In the genomic region with DNA sequence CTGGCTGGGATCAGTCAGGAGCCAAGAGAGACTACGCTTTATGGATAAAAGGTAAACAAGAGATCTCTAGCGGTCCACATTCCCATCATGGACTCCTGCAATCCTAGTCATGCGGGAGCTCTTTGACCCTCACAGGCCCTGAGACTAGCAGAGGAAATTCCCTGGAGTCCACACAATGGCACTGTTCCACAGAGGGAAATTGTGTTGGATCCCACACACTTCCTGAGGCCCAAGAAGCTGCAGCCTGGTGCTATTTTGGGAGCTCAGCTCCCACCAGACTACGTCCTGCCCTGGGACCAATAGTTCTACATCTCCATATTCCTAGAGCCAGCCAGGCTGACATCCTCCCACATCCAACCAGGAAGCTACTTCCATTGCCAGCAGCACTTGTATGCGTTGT, we compare ENCODE assay signal across 21 cellular contexts.
DNase-seq lines count a peak whose midpoint lies in the region; ATAC-seq, FAIRE-seq and TF ChIP-seq lines count a peak whose summit lies in the region.
"Had no signal": no experiment of that assay in that cellular context is flagged by ENCODE, and none has a peak within 500 bp of the region (broad histone marks: within the 10 kb centered on the region; RNA-seq: fewer than 3 reads in every experiment).

No MANE protein-coding gene starts in this region.

- no peaks in the 10 kb centered on the region for H3K4me1 Mint-ChIP-seq in GM23338

- CTCF ChIA-PET in HepG2 (lab: Yijun Ruan, JAX; ENCODE audit: low intra/inter-chr PET ratio, low total read pairs), result no interaction called here

- no peaks in the 10 kb centered on the region for H3K9me2 ChIP-seq in GM23338 (ENCODE audit: insufficient read depth)
- H3K9me2 ChIP-seq: SK-N-SH had no signal

- ATAC-seq in HepG2, result peak; percentile 41; the same call in 1 of the 3 replicates
- ATAC-seq in right lobe of liver, result no peak
- no peak for ATAC-seq in GM23338

- in situ Hi-C loops in HepG2 (cut with HindIII; ENCODE audit: extremely low pct_ligation_motif_present, low pct_unique_long_range_greater_than_20kb), result no loop called here
- in situ Hi-C loops in brain microvascular endothelial cell (cut with HindIII; ENCODE audit: low pct_ligation_motif_present, low sequenced_read_pairs), result no loop called here

- H3K4me1 ChIP-seq in HepG2 (ENCODE audit: insufficient read depth, low read length) (no peaks in the 10 kb centered on the region), right lobe of liver (no peaks in the 10 kb centered on the region), GM23338 (ENCODE audit: insufficient read depth) (no peaks in the 10 kb centered on the region)

- H3K9me3 ChIP-seq in HepG2 (ENCODE audit: low read length) (no peaks in the 10 kb centered on the region), right lobe of liver (no peaks in the 10 kb centered on the region)
- H3K9me3 ChIP-seq: HAP-1, SK-N-SH had no signal

- no peak overlapping the region for H3K9ac ChIP-seq in HepG2 (ENCODE audit: insufficient read depth, low read depth, low read length)
- H3K9ac ChIP-seq: GM23248, SK-N-SH had no signal

- H2AFZ ChIP-seq in HepG2 (ENCODE audit: low read length), result no peak overlapping the region
- no peak overlapping the region for H2AFZ ChIP-seq in GM23338
- H2AFZ ChIP-seq: GM23248 had no signal

- no peaks in the 10 kb centered on the region for H3K36me3 ChIP-seq in HepG2 (replicated peaks in 1 of 2; ENCODE audit: control insufficient read depth in 1 of 2, insufficient read depth in 2 of 2, low read length in 2 of 2)
- no peaks in the 10 kb centered on the region for H3K36me3 ChIP-seq in right lobe of liver
- no peaks in the 10 kb centered on the region for H3K36me3 ChIP-seq in brain microvascular endothelial cell (replicated peaks)
- H3K36me3 ChIP-seq in GM23338 (ENCODE audit: insufficient read depth), result no peaks in the 10 kb centered on the region
- H3K36me3 ChIP-seq: HAP-1 had no signal

- intact Hi-C loops in HepG2 (cut with micrococcal nuclease; ENCODE audit: unreplicated experiment), result no loop called here
- intact Hi-C loops in right lobe of liver (cut with DNase I), result no loop called here

- H3K27ac ChIP-seq in HepG2 (ENCODE audit: extremely low read length, insufficient read depth, low read length) (no peak overlapping the region), right lobe of liver (no peak overlapping the region), brain microvascular endothelial cell (no peak overlapping the region), GM23338 (ENCODE audit: low read depth) (no peak overlapping the region)
- H3K27ac ChIP-seq: GM23248 had no signal

- TF ChIP-seq POLR2A in HepG2 (IDR thresholded peaks at IDR 0.05; ENCODE audit: insufficient read depth in 1 of 2, low read depth in 2 of 2, low read length in 2 of 2) (no peak), right lobe of liver (IDR thresholded peaks at IDR 0.05) (no peak)

- POLR2A ChIA-PET in HepG2 (lab: Yijun Ruan, JAX), result no interaction called here

- 30% methylated on average over 2 of the region's 5 CpGs for WGBS in HepG2 (ENCODE audit: low lambda C conversion rate)
- 74% methylated on average over 2 of the region's 5 CpGs for WGBS in right lobe of liver (ENCODE audit: insufficient coverage, low coverage, low lambda C conversion rate, missing lambda C conversion rate)

- H3K27ac Mint-ChIP-seq in GM23338, result no peak overlapping the region
- H3K27ac Mint-ChIP-seq: HFFc6 had no signal

- 0 out of 3 replicates have a peak, but pooled peaks cover 3% of the 10 kb centered on the region for H3K9me3 Mint-ChIP-seq in GM23338

- TF ChIP-seq CTCF in HepG2 (CRISPR knock-in tag; IDR thresholded peaks at IDR 0.05), result no peak
- TF ChIP-seq CTCF in right lobe of liver (IDR thresholded peaks at IDR 0.05), result no peak
- no peak for TF ChIP-seq CTCF in brain microvascular endothelial cell (IDR thresholded peaks at IDR 0.05; ENCODE audit: low read depth, low read length, missing control alignments)
- TF ChIP-seq CTCF in fibroblast of pulmonary artery (IDR thresholded peaks at IDR 0.05; ENCODE audit: low read length, missing control alignments), result no peak
- TF ChIP-seq CTCF in GM23338 (conservative IDR thresholded peaks at IDR 0.05; ENCODE audit: low read depth in 2 of 2), result no peak

- no peaks in the 10 kb centered on the region for H4K20me1 ChIP-seq in HepG2 (ENCODE audit: insufficient read depth, low read length)
- no peaks in the 10 kb centered on the region for H4K20me1 ChIP-seq in GM23338 (replicated peaks; ENCODE audit: insufficient read depth)

- H3K4me3 Mint-ChIP-seq in GM23338, result no peak overlapping the region
- H3K4me3 Mint-ChIP-seq: HFFc6 had no signal

- BruUV-seq in HepG2 (replicated peaks; lab: Mats Ljungman, UMichigan), result no TSS peak

- peak; percentile 0 for DNase-seq in HepG2 (ENCODE audit: low spot score)
- no peak for DNase-seq in right lobe of liver
- peak; percentile 0 for DNase-seq in brain microvascular endothelial cell
- peak; percentile 59 for DNase-seq in fibroblast of pulmonary artery (ENCODE audit: low read depth)
- DNase-seq in pulmonary artery endothelial cell (ENCODE audit: low read depth, low spot score), result peak; percentile 73
- no peak for DNase-seq in stimulated activated CD4-positive, alpha-beta T cell treated with anti-CD3 and anti-CD28 coated beads, Interleukin-15, amount 100 ng/mL, for 24 hours
- DNase-seq in GM23338 (ENCODE audit: low spot score), result no peak
- DNase-seq in RPMI8226, result no peak
- DNase-seq: GM23248, HFFc6, KG1, MM.1S, NCI-H2029, NCI-H510A treated with DMSO at 0.1 percent for 48 hours, NCI-H774, SK-N-SH had no signal

- TF ChIP-seq RAD21 in HepG2 (CRISPR knock-in tag; IDR thresholded peaks at IDR 0.05), result no peak

- no peak overlapping the region for H3K4me3 ChIP-seq in HepG2 (replicated peaks in 1 of 3; ENCODE audit: insufficient read depth in 1 of 3, low read depth in 2 of 3, low read length in 3 of 3)
- H3K4me3 ChIP-seq in right lobe of liver, result no peak overlapping the region
- H3K4me3 ChIP-seq in brain microvascular endothelial cell (ENCODE audit: low read depth, low read length), result no peak overlapping the region
- no peak overlapping the region for H3K4me3 ChIP-seq in fibroblast of pulmonary artery (replicated peaks; ENCODE audit: low read depth, low read length)
- no peak overlapping the region for H3K4me3 ChIP-seq in GM23338
- H3K4me3 ChIP-seq: GM23248, HAP-1 had no signal

- no peak for FAIRE-seq in HepG2 (lab: Jason Lieb, UNC)
- FAIRE-seq: D721Med, GM18507, HTR-8/SVneo, RCC 7860 had no signal

- H3K36me3 Mint-ChIP-seq in GM23338 (ENCODE audit: low read depth), result peaks cover 3% of the 10 kb centered on the region; the same call in 1 of the 3 replicates

- no peaks in the 10 kb centered on the region for H3K27me3 Mint-ChIP-seq in GM23338 (ENCODE audit: insufficient read depth, low read depth, poor library complexity)

- no peaks in the 10 kb centered on the region for H3F3A ChIP-seq in GM23338 (replicated peaks; ENCODE audit: low read depth)

- H3K79me2 ChIP-seq in HepG2 (ENCODE audit: insufficient read depth, low read length) (no peaks in the 10 kb centered on the region), GM23338 (replicated peaks; ENCODE audit: insufficient read depth) (no peaks in the 10 kb centered on the region)

- no peaks in the 10 kb centered on the region for H3K27me3 ChIP-seq in HepG2 (ENCODE audit: control insufficient read depth in 1 of 2, insufficient read depth in 2 of 2, low read length in 2 of 2)
- H3K27me3 ChIP-seq in right lobe of liver, result no peaks in the 10 kb centered on the region
- no peaks in the 10 kb centered on the region for H3K27me3 ChIP-seq in brain microvascular endothelial cell (replicated peaks)
- no peaks in the 10 kb centered on the region for H3K27me3 ChIP-seq in GM23338 (ENCODE audit: insufficient read depth)

- TF ChIP-seq EP300 in HepG2 (IDR thresholded peaks at IDR 0.05; ENCODE audit: low read depth in 2 of 2, low read length in 2 of 2) (no peak), HepG2 (CRISPR knock-in tag; IDR thresholded peaks at IDR 0.05; ENCODE audit: borderline replicate concordance) (no peak)

- no peak overlapping the region for H3K4me2 ChIP-seq in HepG2 (ENCODE audit: low read depth, low read length)
- no peak overlapping the region for H3K4me2 ChIP-seq in GM23338
- H3K4me2 ChIP-seq: SK-N-SH had no signal

TF ChIP-seq in HepG2, 621 proteins besides CTCF, POLR2A, EP300 and RAD21 (continues in another document):
- TF ChIP-seq CBX5 (CRISPR knock-in tag; IDR thresholded peaks at IDR 0.05; ENCODE audit: borderline replicate concordance), result no peak
- no peak for TF ChIP-seq ZC3H4 (CRISPR knock-in tag; IDR thresholded peaks at IDR 0.05; ENCODE audit: borderline replicate concordance)
- no peak for TF ChIP-seq ISL2 (CRISPR knock-in tag; IDR thresholded peaks at IDR 0.05)

TF ChIP-seq in GM23338, 12 proteins besides CTCF, POLR2A, EP300 and RAD21 (continues in another document):
- no peak for TF ChIP-seq STAT1 (IDR thresholded peaks at IDR 0.05; ENCODE audit: unreplicated experiment)
- TF ChIP-seq, protein P1, sequence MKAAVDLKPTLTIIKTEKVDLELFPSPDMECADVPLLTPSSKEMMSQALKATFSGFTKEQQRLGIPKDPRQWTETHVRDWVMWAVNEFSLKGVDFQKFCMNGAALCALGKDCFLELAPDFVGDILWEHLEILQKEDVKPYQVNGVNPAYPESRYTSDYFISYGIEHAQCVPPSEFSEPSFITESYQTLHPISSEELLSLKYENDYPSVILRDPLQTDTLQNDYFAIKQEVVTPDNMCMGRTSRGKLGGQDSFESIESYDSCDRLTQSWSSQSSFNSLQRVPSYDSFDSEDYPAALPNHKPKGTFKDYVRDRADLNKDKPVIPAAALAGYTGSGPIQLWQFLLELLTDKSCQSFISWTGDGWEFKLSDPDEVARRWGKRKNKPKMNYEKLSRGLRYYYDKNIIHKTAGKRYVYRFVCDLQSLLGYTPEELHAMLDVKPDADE (IDR thresholded peaks at IDR 0.05), result no peak
- TF ChIP-seq ZNF331 (CRISPR knock-in tag; IDR thresholded peaks at IDR 0.05; ENCODE audit: low read depth), result no peak
- no peak for TF ChIP-seq POLR2AphosphoS5 (IDR thresholded peaks at IDR 0.05; ENCODE audit: low read depth)

Comparison
In these comparisons a context has a peak if more than half of its experiments do, and no peak if none do; other contexts are left out.
1. DNase-seq: peak in HepG2 (single experiment), brain microvascular endothelial cell (single experiment), fibroblast of pulmonary artery (single experiment) and pulmonary artery endothelial cell (single experiment); none in right lobe of liver (0 of 3), stimulated activated CD4-positive, alpha-beta T cell treated with anti-CD3 and anti-CD28 coated beads, Interleukin-15, amount 100 ng/mL, for 24 hours (single experiment), GM23338 (single experiment) and RPMI8226 (single experiment).